Comparison of ENCODE assay signal across 1 cellular context in genomic region chr14:64232095-64232830, GRCh38.
TF ChIP-seq lines count a peak whose summit lies in the region.

No MANE protein-coding gene starts in this region.

TF ChIP-seq in GM23338, 12 proteins besides CTCF, POLR2A, EP300 and RAD21 (continued from another document):
- TF ChIP-seq, protein P1, sequence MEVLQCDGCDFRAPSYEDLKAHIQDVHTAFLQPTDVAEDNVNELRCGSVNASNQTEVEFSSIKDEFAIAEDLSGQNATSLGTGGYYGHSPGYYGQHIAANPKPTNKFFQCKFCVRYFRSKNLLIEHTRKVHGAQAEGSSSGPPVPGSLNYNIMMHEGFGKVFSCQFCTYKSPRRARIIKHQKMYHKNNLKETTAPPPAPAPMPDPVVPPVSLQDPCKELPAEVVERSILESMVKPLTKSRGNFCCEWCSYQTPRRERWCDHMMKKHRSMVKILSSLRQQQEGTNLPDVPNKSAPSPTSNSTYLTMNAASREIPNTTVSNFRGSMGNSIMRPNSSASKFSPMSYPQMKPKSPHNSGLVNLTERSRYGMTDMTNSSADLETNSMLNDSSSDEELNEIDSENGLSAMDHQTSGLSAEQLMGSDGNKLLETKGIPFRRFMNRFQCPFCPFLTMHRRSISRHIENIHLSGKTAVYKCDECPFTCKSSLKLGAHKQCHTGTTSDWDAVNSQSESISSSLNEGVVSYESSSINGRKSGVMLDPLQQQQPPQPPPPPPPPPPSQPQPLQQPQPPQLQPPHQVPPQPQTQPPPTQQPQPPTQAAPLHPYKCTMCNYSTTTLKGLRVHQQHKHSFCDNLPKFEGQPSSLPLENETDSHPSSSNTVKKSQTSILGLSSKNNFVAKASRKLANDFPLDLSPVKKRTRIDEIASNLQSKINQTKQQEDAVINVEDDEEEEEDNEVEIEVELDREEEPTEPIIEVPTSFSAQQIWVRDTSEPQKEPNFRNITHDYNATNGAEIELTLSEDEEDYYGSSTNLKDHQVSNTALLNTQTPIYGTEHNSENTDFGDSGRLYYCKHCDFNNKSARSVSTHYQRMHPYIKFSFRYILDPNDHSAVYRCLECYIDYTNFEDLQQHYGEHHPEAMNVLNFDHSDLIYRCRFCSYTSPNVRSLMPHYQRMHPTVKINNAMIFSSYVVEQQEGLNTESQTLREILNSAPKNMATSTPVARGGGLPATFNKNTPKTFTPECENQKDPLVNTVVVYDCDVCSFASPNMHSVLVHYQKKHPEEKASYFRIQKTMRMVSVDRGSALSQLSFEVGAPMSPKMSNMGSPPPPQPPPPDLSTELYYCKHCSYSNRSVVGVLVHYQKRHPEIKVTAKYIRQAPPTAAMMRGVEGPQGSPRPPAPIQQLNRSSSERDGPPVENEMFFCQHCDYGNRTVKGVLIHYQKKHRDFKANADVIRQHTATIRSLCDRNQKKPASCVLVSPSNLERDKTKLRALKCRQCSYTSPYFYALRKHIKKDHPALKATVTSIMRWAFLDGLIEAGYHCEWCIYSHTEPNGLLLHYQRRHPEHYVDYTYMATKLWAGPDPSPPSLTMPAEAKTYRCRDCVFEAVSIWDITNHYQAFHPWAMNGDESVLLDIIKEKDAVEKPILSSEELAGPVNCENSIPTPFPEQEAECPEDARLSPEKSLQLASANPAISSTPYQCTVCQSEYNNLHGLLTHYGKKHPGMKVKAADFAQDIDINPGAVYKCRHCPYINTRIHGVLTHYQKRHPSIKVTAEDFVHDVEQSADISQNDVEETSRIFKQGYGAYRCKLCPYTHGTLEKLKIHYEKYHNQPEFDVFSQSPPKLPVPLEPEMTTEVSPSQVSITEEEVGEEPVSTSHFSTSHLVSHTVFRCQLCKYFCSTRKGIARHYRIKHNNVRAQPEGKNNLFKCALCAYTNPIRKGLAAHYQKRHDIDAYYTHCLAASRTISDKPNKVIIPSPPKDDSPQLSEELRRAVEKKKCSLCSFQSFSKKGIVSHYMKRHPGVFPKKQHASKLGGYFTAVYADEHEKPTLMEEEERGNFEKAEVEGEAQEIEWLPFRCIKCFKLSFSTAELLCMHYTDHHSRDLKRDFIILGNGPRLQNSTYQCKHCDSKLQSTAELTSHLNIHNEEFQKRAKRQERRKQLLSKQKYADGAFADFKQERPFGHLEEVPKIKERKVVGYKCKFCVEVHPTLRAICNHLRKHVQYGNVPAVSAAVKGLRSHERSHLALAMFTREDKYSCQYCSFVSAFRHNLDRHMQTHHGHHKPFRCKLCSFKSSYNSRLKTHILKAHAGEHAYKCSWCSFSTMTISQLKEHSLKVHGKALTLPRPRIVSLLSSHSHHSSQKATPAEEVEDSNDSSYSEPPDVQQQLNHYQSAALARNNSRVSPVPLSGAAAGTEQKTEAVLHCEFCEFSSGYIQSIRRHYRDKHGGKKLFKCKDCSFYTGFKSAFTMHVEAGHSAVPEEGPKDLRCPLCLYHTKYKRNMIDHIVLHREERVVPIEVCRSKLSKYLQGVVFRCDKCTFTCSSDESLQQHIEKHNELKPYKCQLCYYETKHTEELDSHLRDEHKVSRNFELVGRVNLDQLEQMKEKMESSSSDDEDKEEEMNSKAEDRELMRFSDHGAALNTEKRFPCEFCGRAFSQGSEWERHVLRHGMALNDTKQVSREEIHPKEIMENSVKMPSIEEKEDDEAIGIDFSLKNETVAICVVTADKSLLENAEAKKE (CRISPR knock-in tag; IDR thresholded peaks at IDR 0.05), result no peak
- TF ChIP-seq POLR2AphosphoS5 (IDR thresholded peaks at IDR 0.05; ENCODE audit: low read depth) (no peak), CREB1 (CRISPR knock-in tag; IDR thresholded peaks at IDR 0.05; ENCODE audit: low read depth) (no peak), ZNF114 (CRISPR knock-in tag; IDR thresholded peaks at IDR 0.05) (no peak), ZNF331 (CRISPR knock-in tag; IDR thresholded peaks at IDR 0.05; ENCODE audit: low read depth) (no peak), JUNB (IDR thresholded peaks at IDR 0.05; ENCODE audit: unreplicated experiment) (no peak)
- TF ChIP-seq, protein P2, sequence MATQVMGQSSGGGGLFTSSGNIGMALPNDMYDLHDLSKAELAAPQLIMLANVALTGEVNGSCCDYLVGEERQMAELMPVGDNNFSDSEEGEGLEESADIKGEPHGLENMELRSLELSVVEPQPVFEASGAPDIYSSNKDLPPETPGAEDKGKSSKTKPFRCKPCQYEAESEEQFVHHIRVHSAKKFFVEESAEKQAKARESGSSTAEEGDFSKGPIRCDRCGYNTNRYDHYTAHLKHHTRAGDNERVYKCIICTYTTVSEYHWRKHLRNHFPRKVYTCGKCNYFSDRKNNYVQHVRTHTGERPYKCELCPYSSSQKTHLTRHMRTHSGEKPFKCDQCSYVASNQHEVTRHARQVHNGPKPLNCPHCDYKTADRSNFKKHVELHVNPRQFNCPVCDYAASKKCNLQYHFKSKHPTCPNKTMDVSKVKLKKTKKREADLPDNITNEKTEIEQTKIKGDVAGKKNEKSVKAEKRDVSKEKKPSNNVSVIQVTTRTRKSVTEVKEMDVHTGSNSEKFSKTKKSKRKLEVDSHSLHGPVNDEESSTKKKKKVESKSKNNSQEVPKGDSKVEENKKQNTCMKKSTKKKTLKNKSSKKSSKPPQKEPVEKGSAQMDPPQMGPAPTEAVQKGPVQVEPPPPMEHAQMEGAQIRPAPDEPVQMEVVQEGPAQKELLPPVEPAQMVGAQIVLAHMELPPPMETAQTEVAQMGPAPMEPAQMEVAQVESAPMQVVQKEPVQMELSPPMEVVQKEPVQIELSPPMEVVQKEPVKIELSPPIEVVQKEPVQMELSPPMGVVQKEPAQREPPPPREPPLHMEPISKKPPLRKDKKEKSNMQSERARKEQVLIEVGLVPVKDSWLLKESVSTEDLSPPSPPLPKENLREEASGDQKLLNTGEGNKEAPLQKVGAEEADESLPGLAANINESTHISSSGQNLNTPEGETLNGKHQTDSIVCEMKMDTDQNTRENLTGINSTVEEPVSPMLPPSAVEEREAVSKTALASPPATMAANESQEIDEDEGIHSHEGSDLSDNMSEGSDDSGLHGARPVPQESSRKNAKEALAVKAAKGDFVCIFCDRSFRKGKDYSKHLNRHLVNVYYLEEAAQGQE (IDR thresholded peaks at IDR 0.05; ENCODE audit: unreplicated experiment), result no peak
TF ChIP-seq in GM23338: peak in this region for 0.
